10 cellular contexts compared by ENCODE assay signal in genomic region chr2:10433948-10434884, GRCh38. TPM values are rescaled to one million over a fixed set of nuclear protein-coding genes. Genes with fewer than 3 reads are reported as not detected.
DNase-seq lines count a peak whose midpoint lies in the region; ATAC-seq, FAIRE-seq and TF ChIP-seq lines count a peak whose summit lies in the region.
"Had no signal": no experiment of that assay in that cellular context is flagged by ENCODE, and none has a peak within 500 bp of the region (broad histone marks: within the 10 kb centered on the region; RNA-seq: fewer than 3 reads in every experiment).

No MANE protein-coding gene starts in this region.

- H3K9ac ChIP-seq in DND-41 (ENCODE audit: low read depth, low read length) (no peak overlapping the region), K562 (ENCODE audit: insufficient read depth in 1 of 2, low read depth in 2 of 2, low read length in 2 of 2) (peak overlapping the region in 1 of 2 experiments; percentile 82; a peak in 2 of 4 replicates)

- H3K9me3 ChIP-seq in DND-41 (ENCODE audit: insufficient read depth, low read length, severe bottlenecking) (no peaks in the 10 kb centered on the region), K562 (replicated peaks; ENCODE audit: control insufficient read depth, insufficient read depth, low read depth, low read length) (no peaks in the 10 kb centered on the region)
- H3K9me3 ChIP-seq: right lobe of liver had no signal

- 66% methylated on average over 14 of the region's 19 CpGs for WGBS in K562 (ENCODE audit: insufficient coverage, low coverage, missing lambda C conversion rate)

- H3K4me1 ChIP-seq in DND-41 (ENCODE audit: insufficient read depth, low read length), result peaks cover 3% of the 10 kb centered on the region; the same call in 1 of the 2 replicates
- H3K4me1 ChIP-seq in K562 (replicated peaks in 1 of 2; ENCODE audit: control insufficient read depth in 2 of 2, insufficient read depth in 2 of 2, low read length in 2 of 2), result peaks cover 9 to 51% of the 10 kb centered on the region in 2 experiments

- ATAC-seq in DND-41 (ENCODE audit: insufficient read depth, low read depth) (no peak; the same call in 2 of the 3 replicates), K562 (peak; percentile 24), HG03520 (IDR thresholded peaks at IDR 0.05; ENCODE audit: unreplicated experiment) (no peak)

- TF ChIP-seq CTCF in DND-41 (IDR thresholded peaks at IDR 0.05; ENCODE audit: borderline replicate concordance, extremely low read depth, low read length, poor library complexity, severe bottlenecking), result no peak
- TF ChIP-seq CTCF in K562 (IDR thresholded peaks at IDR 0.05 in 2 of 3, conservative IDR thresholded peaks at IDR 0.05 in 1 of 3; ENCODE audit: insufficient read depth in 2 of 3, low read depth in 1 of 3, low read length in 3 of 3), result no peak

- intact Hi-C loops in K562 (cut with micrococcal nuclease) (loop anchor here (10.0 kb wide), 1 partner anchor 629 kb away; no protein-coding TSS in a partner anchor), posterior vena cava (cut with DNase I) (loop anchor here (2.0 to 10.0 kb wide), 3 partner anchors 309 to 359 kb away; partner anchors contain the start of gene RRM2 (in 1 of the 2))

- TF ChIP-seq RAD21 in Ishikawa (IDR thresholded peaks at IDR 0.05; ENCODE audit: low read depth) (no peak), K562 (CRISPR knock-in tag; conservative IDR thresholded peaks at IDR 0.05 in 1 of 2, IDR thresholded peaks at IDR 0.05 in 1 of 2) (no peak)

- no peaks in the 10 kb centered on the region for H3K9me1 ChIP-seq in K562 (ENCODE audit: control insufficient read depth, insufficient read depth, low read length)

- H3K36me3 ChIP-seq in DND-41 (ENCODE audit: insufficient read depth, low read length) (peaks cover 7% of the 10 kb centered on the region; the same call in 1 of the 2 replicates), K562 (ENCODE audit: control insufficient read depth, insufficient read depth, low read length) (peaks cover 6% of the 10 kb centered on the region; the same call in 2 of the 3 replicates)
- H3K36me3 ChIP-seq: right lobe of liver had no signal

- peak; percentile 44 for FAIRE-seq in K562 (lab: Jason Lieb, UNC)

- H3K4me3 ChIP-seq in DND-41 (ENCODE audit: low read depth in 1 of 2, low read length in 2 of 2) (no peak overlapping the region), K562 (no peak overlapping the region)
- H3K4me3 ChIP-seq: right lobe of liver had no signal

- H3K79me2 ChIP-seq in DND-41 (ENCODE audit: insufficient read depth, low read length), result no peaks in the 10 kb centered on the region
- no peaks in the 10 kb centered on the region for H3K79me2 ChIP-seq in K562 (ENCODE audit: control insufficient read depth, insufficient read depth, low read length)

- TF ChIP-seq POLR2A in K562 (conservative IDR thresholded peaks at IDR 0.05), result no peak

- no peak overlapping the region for H2AFZ ChIP-seq in DND-41 (ENCODE audit: low read depth, low read length)
- H2AFZ ChIP-seq in K562 (ENCODE audit: low read depth, low read length), result no peak overlapping the region

- CTCF ChIA-PET in K562 (lab: Yijun Ruan, JAX; ENCODE audit: low intra/inter-chr PET ratio), result interaction anchor here (0.5 to 2.1 kb wide), 8 partner anchors 163 to 378 kb away, joined by 3 to 21 read pairs (median 4); partner anchors contain the start of gene PDIA6

- H3K27ac ChIP-seq in DND-41 (ENCODE audit: low read length) (no peak overlapping the region), K562 (ENCODE audit: extremely low read depth, low read depth, low read length) (no peak overlapping the region)
- H3K27ac ChIP-seq: right lobe of liver had no signal

- DNase-seq in DND-41, result no peak
- peak; percentile 30 to 48 (median 38) for DNase-seq in K562 (ENCODE audit: extremely low read depth in 1 of 4, low spot score in 3 of 4)
- DNase-seq in posterior vena cava (ENCODE audit: low spot score), result peak; percentile 77
- no peak for DNase-seq in NCI-H2171 treated with DMSO at 0.1 percent for 48 hours (lab: John Stamatoyannopoulos, UW)
- no peak for DNase-seq in CD1c-positive myeloid dendritic cell (ENCODE audit: extremely low spot score)
- DNase-seq: amniotic stem cell, NCI-H2081 treated with DMSO at 0.1 percent for 48 hours had no signal

- TF ChIP-seq EP300 in Ishikawa (IDR thresholded peaks at IDR 0.05; ENCODE audit: borderline replicate concordance), result no peak
- TF ChIP-seq EP300 in K562 (IDR thresholded peaks at IDR 0.05; ENCODE audit: low read length), result no peak

- no peaks in the 10 kb centered on the region for H3K27me3 ChIP-seq in DND-41 (ENCODE audit: insufficient read depth, low read length, poor library complexity)
- H3K27me3 ChIP-seq in K562 (ENCODE audit: control insufficient read depth in 2 of 2, insufficient read depth in 2 of 2, low read length in 2 of 2), result no peaks in the 10 kb centered on the region
- H3K27me3 ChIP-seq: right lobe of liver had no signal

- H3K4me2 ChIP-seq in DND-41 (ENCODE audit: insufficient read depth, low read length) (0 out of 2 replicates have a peak overlapping the region, but pooled peaks have one; percentile 50), K562 (ENCODE audit: insufficient read depth, low read length) (no peak overlapping the region; the same call in 1 of the 2 replicates)

- in situ Hi-C loops in K562 (cut with MboI), result loop anchor here (10.0 kb wide), 1 partner anchor 639 kb away; no protein-coding TSS in a partner anchor

- POLR2A ChIA-PET in K562 (lab: Yijun Ruan, JAX), result interaction anchor here (0.6 to 3.1 kb wide), 19 partner anchors 8 to 368 kb away, joined by 3 to 47 read pairs (median 4); partner anchors contain the start of gene ODC1

- no TSS peak for BruUV-seq in K562 (replicated peaks; lab: Mats Ljungman, UMichigan)

- H4K20me1 ChIP-seq in DND-41 (ENCODE audit: insufficient read depth, low read length) (no peaks in the 10 kb centered on the region; the same call in 1 of the 2 replicates), K562 (replicated peaks; ENCODE audit: control insufficient read depth, insufficient read depth, low read length) (peaks cover 5% of the 10 kb centered on the region; the same call in 1 of the 2 replicates)

TF ChIP-seq in Ishikawa, 13 proteins besides CTCF, POLR2A, EP300 and RAD21 (continues in another document):
- TF ChIP-seq ZBTB7A (IDR thresholded peaks at IDR 0.05; ENCODE audit: low read depth), result peak; percentile 7; the same call in 1 of the 2 replicates

TF ChIP-seq in K562, 482 proteins besides CTCF, POLR2A, EP300 and RAD21 (continues in another document):
- TF ChIP-seq JUN (IDR thresholded peaks at IDR 0.05; ENCODE audit: borderline replicate concordance, low read depth, low read length) (no peak), JUN (CRISPR knock-in tag; IDR thresholded peaks at IDR 0.05; ENCODE audit: borderline replicate concordance) (0 out of 2 replicates have a peak, but pooled peaks have one; percentile 43), HOXB6 (CRISPR knock-in tag; IDR thresholded peaks at IDR 0.05; ENCODE audit: borderline replicate concordance) (no peak), RHOXF2B (CRISPR knock-in tag; conservative IDR thresholded peaks at IDR 0.05) (no peak), FOXP1 (CRISPR knock-in tag; IDR thresholded peaks at IDR 0.05) (no peak)
- TF ChIP-seq, protein P1, sequence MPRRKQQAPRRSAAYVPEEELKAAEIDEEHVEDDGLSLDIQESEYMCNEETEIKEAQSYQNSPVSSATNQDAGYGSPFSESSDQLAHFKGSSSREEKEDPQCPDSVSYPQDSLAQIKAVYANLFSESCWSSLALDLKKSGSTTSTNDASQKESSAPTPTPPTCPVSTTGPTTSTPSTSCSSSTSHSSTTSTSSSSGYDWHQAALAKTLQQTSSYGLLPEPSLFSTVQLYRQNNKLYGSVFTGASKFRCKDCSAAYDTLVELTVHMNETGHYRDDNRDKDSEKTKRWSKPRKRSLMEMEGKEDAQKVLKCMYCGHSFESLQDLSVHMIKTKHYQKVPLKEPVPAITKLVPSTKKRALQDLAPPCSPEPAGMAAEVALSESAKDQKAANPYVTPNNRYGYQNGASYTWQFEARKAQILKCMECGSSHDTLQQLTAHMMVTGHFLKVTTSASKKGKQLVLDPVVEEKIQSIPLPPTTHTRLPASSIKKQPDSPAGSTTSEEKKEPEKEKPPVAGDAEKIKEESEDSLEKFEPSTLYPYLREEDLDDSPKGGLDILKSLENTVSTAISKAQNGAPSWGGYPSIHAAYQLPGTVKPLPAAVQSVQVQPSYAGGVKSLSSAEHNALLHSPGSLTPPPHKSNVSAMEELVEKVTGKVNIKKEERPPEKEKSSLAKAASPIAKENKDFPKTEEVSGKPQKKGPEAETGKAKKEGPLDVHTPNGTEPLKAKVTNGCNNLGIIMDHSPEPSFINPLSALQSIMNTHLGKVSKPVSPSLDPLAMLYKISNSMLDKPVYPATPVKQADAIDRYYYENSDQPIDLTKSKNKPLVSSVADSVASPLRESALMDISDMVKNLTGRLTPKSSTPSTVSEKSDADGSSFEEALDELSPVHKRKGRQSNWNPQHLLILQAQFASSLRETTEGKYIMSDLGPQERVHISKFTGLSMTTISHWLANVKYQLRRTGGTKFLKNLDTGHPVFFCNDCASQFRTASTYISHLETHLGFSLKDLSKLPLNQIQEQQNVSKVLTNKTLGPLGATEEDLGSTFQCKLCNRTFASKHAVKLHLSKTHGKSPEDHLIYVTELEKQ (CRISPR knock-in tag; IDR thresholded peaks at IDR 0.05), result no peak

RNA-seq across cellular contexts. Expression of gene ODC1, which starts 13.9 kb away (rescaled TPM):
- 99.9 and 124 TPM in 2 replicates for total RNA-seq in K562 (2011; cell fraction: chromatin; rRNA removed; ENCODE audit: low replicate concordance)
- total RNA-seq in K562 (2011; cell fraction: nucleolus; rRNA removed), result 80.3 and 83.7 TPM in 2 replicates
- total RNA-seq in K562 (2011; cell fraction: nucleoplasm; rRNA removed), result 115 and 142 TPM in 2 replicates
- total RNA-seq in K562 (2014; rRNA removed), result 392 and 447 TPM in 2 replicates
- total RNA-seq in K562 (2014; rRNA removed; fragmentation: Illumina TruSeq; extraction: Trizol), result 525 and 551 TPM in 2 replicates
- total RNA-seq in K562 (2015; rRNA removed; fragmentation: Illumina TruSeq; extraction: Trizol), result 512 and 539 TPM in 2 replicates
- total RNA-seq in K562 (2021), result 379 and 398 TPM in 2 replicates
- polyA plus RNA-seq in K562 (2011; rRNA removed), result 368 and 563 TPM in 2 replicates
- 282 and 395 TPM in 2 replicates for polyA plus RNA-seq in K562 (2011; cell fraction: cytosol; rRNA removed)
- 190 and 232 TPM in 2 replicates for polyA plus RNA-seq in K562 (2011; cell fraction: nucleus; rRNA removed)
- 213 and 358 TPM in 2 replicates for polyA plus RNA-seq in K562 (2012)
- 473 and 553 TPM in 2 replicates for polyA plus RNA-seq in K562 (2014; fragmentation: Illumina TruSeq; extraction: Trizol)
- 100 to 1,000 TPM; 142 to 169 TPM for polyA plus RNA-seq in K562 (2014; fragmentation: Nextera tagmentation; extraction: Ambion mirVana)
- polyA plus RNA-seq in K562 (2014; rRNA removed), result 457 and 488 TPM in 2 replicates
- 600 and 763 TPM in 2 replicates for polyA minus RNA-seq in K562 (2011; rRNA and poly(A)+ RNA removed)
- 138 and 222 TPM in 2 replicates for polyA minus RNA-seq in K562 (2011; cell fraction: cytosol; rRNA and poly(A)+ RNA removed)
- 41.1 and 78.2 TPM in 2 replicates for polyA minus RNA-seq in K562 (2011; cell fraction: nucleus; rRNA and poly(A)+ RNA removed)
- total RNA-seq in posterior vena cava, result 10 to 100 TPM; 51.7 to 67.6 TPM

Comparison
In these comparisons a context has a peak if more than half of its experiments do, and no peak if none do; other contexts are left out.
1. DNase-seq: peak in K562 (4 of 4) and posterior vena cava (single experiment); none in DND-41 (single experiment), NCI-H2171 treated with DMSO at 0.1 percent for 48 hours (single experiment) and CD1c-positive myeloid dendritic cell (single experiment).